9 cellular contexts compared by ENCODE assay signal in the genomic region with DNA sequence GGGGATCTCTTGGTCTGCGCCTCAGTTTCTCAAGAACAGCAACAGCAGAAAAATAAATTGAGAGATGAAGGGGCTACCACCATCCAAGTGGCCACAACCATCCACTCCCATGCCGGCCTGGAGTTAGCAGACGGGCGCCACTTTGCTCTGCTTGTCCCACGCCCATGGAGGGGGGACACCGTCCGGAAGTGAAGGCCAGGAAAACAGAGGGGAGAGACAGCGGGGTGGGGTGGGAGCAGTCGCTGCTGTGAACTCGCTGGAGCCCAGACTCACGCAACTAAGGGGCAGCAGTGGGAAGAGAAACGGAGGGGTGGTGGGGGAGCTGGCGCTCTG.
DNase-seq lines count a peak whose midpoint lies in the region; ATAC-seq, FAIRE-seq and TF ChIP-seq lines count a peak whose summit lies in the region.
"Had no signal": no experiment of that assay in that cellular context is flagged by ENCODE, and none has a peak within 500 bp of the region (broad histone marks: within the 10 kb centered on the region; RNA-seq: fewer than 3 reads in every experiment).

No MANE protein-coding gene starts in this region.

- TF ChIP-seq CTCF in Panc1 (IDR thresholded peaks at IDR 0.05): no peak
- TF ChIP-seq CTCF in fibroblast of lung (conservative IDR thresholded peaks at IDR 0.05 in 1 of 2, IDR thresholded peaks at IDR 0.05 in 1 of 2; ENCODE audit: low read depth in 1 of 2, low read length in 2 of 2): no peak
- TF ChIP-seq CTCF in prostate gland (IDR thresholded peaks at IDR 0.05): no peak

- peak; percentile 15; the same call in 1 of the 2 replicates for ATAC-seq in Panc1
- no peak for ATAC-seq in HG03095 (IDR thresholded peaks at IDR 0.05; ENCODE audit: unreplicated experiment)

- POLR2A ChIA-PET in Panc1 (lab: Charles Lee): no interaction called here

- BruUV-seq in Panc1 (replicated peaks; lab: Mats Ljungman, UMichigan): no TSS peak

- H4K20me1 ChIP-seq in fibroblast of lung (ENCODE audit: control insufficient read depth, extremely low read depth, insufficient read depth, low read length): no peaks in the 10 kb centered on the region

- H3K27ac ChIP-seq in Panc1 (ENCODE audit: low read length) (no peak overlapping the region), fibroblast of lung (ENCODE audit: insufficient read depth, low read length) (no peak overlapping the region), prostate gland (peak overlapping the region; percentile 73 to 75)

- peak overlapping the region; percentile 75 for H3K9ac ChIP-seq in fibroblast of lung (ENCODE audit: insufficient read depth, low read length)

- no peaks in the 10 kb centered on the region for H3K9me3 ChIP-seq in Panc1 (ENCODE audit: control insufficient read depth, insufficient read depth, low read depth, low read length)
- H3K9me3 ChIP-seq in fibroblast of lung (ENCODE audit: control insufficient read depth, insufficient read depth, low read depth, low read length): no peaks in the 10 kb centered on the region
- no peaks in the 10 kb centered on the region for H3K9me3 ChIP-seq in prostate gland

- intact Hi-C loops in Panc1 (cut with micrococcal nuclease; ENCODE audit: unreplicated experiment) (no loop called here), prostate gland (cut with DNase I) (no loop called here)

- TF ChIP-seq POLR2A in prostate gland (IDR thresholded peaks at IDR 0.05): no peak

- FAIRE-seq in GM19239 (lab: Jason Lieb, UNC): no peak
- FAIRE-seq: islet of Langerhans had no signal

- H3K36me3 ChIP-seq in Panc1 (ENCODE audit: control insufficient read depth, insufficient read depth, low read length) (no peaks in the 10 kb centered on the region), fibroblast of lung (ENCODE audit: control insufficient read depth, insufficient read depth, low read length) (no peaks in the 10 kb centered on the region), prostate gland (no peaks in the 10 kb centered on the region)

- no peaks in the 10 kb centered on the region for H3K79me2 ChIP-seq in fibroblast of lung (ENCODE audit: control insufficient read depth, insufficient read depth, low read length)

- H3K27me3 ChIP-seq in Panc1 (ENCODE audit: control insufficient read depth, insufficient read depth, low read length) (no peaks in the 10 kb centered on the region; the same call in none of the 2 replicates), fibroblast of lung (ENCODE audit: control insufficient read depth, insufficient read depth, low read length) (no peaks in the 10 kb centered on the region), prostate gland (replicated peaks; ENCODE audit: insufficient read depth) (no peaks in the 10 kb centered on the region)

- in situ Hi-C loops in Panc1 (cut with HindIII; ENCODE audit: low pct_unique_long_range_greater_than_20kb, low sequenced_read_pairs): no loop called here

- DNase-seq in AG20443 (ENCODE audit: low spot score) (peak; percentile 21), Panc1 (ENCODE audit: low read depth, low spot score) (no peak), fibroblast of lung (ENCODE audit: low read depth in 2 of 2) (no peak), prostate gland (ENCODE audit: low spot score) (no peak), A172 (ENCODE audit: low spot score) (no peak), GM19239 (ENCODE audit: insufficient read length, low spot score) (no peak), DMS153 (lab: John Stamatoyannopoulos, UW) (no peak)

- CTCF ChIA-PET in Panc1 (lab: Charles Lee): no interaction called here

- H2AFZ ChIP-seq in fibroblast of lung (ENCODE audit: low read length): peak overlapping the region; percentile 84

- no peaks in the 10 kb centered on the region for H3K4me1 ChIP-seq in Panc1 (ENCODE audit: control insufficient read depth, insufficient read depth, low read length)
- H3K4me1 ChIP-seq in fibroblast of lung (ENCODE audit: control insufficient read depth, extremely low read depth, insufficient read depth, low read length): no peaks in the 10 kb centered on the region
- no peaks in the 10 kb centered on the region for H3K4me1 ChIP-seq in prostate gland (replicated peaks)

- 34% methylated on average over 13 of the region's 13 CpGs for WGBS in prostate gland

- peak overlapping the region; percentile 96 for H3K4me2 ChIP-seq in fibroblast of lung (ENCODE audit: extremely low read depth, insufficient read depth, low read length)

- H3K4me3 ChIP-seq in Panc1 (ENCODE audit: low read depth in 2 of 2, low read length in 2 of 2) (peak overlapping the region; percentile 43 to 57), fibroblast of lung (replicated peaks in 1 of 4; ENCODE audit: control extremely low read depth in 1 of 4, insufficient read depth in 1 of 4, low read depth in 3 of 4, low read length in 4 of 4) (peak overlapping the region; percentile 45 to 59 (median 48)), prostate gland (peak overlapping the region; percentile 55 to 57)

Comparison
In these comparisons a context has a peak if more than half of its experiments do, and no peak if none do; other contexts are left out.
1. H3K27ac ChIP-seq: peak in prostate gland (2 of 2); none in Panc1 (single experiment) and fibroblast of lung (single experiment).
2. Peak in every context shown above with its lines, with median percentiles within 50 percentile points of each other: H3K4me3 ChIP-seq.